ENCODE assay signal across 12 cellular contexts in genomic region chr11:126281245-126281644, GRCh38. TPM values are rescaled to one million over a fixed set of nuclear protein-coding genes. Genes with fewer than 3 reads are reported as not detected.
DNase-seq lines count a peak whose midpoint lies in the region; ATAC-seq and TF ChIP-seq lines count a peak whose summit lies in the region.
"Had no signal": no experiment of that assay in that cellular context is flagged by ENCODE, and none has a peak within 500 bp of the region (broad histone marks: within the 10 kb centered on the region; RNA-seq: fewer than 3 reads in every experiment).

No MANE protein-coding gene starts in this region.

- no peak for ATAC-seq in effector memory CD8-positive, alpha-beta T cell (replicated peaks)
- ATAC-seq: heart left ventricle, left colon had no signal

- H3K36me3 Mint-ChIP-seq in T-helper 1 cell treated with Interleukin-12 subunit alpha and Interleukin-12 subunit beta and Interleukin-4 antibody, amounts not matched to agents 30 μg/mL and 1 μg/mL, for 36 hours (ENCODE audit: low read depth): peaks cover 17% of the 10 kb centered on the region
- H3K36me3 Mint-ChIP-seq in HFFc6 (ENCODE audit: low read depth): peaks cover 8% of the 10 kb centered on the region
- peaks cover 16% of the 10 kb centered on the region for H3K36me3 Mint-ChIP-seq in effector memory CD8-positive, alpha-beta T cell (ENCODE audit: insufficient read depth)
- H3K36me3 Mint-ChIP-seq in osteocyte (ENCODE audit: unreplicated experiment): peaks cover 6% of the 10 kb centered on the region

- peak overlapping the region; percentile 88 for H3K4me3 Mint-ChIP-seq in T-helper 1 cell treated with Interleukin-12 subunit alpha and Interleukin-12 subunit beta and Interleukin-4 antibody, amounts not matched to agents 30 μg/mL and 1 μg/mL, for 36 hours
- H3K4me3 Mint-ChIP-seq in HFFc6: peak overlapping the region; percentile 16; the same call in 1 of the 2 replicates
- H3K4me3 Mint-ChIP-seq in effector memory CD8-positive, alpha-beta T cell: peak overlapping the region; percentile 96 to 98
- peak overlapping the region; percentile 11 for H3K4me3 Mint-ChIP-seq in osteocyte (ENCODE audit: unreplicated experiment)

- peak overlapping the region; percentile 78 for H3K27ac Mint-ChIP-seq in T-helper 1 cell treated with Interleukin-12 subunit alpha and Interleukin-12 subunit beta and Interleukin-4 antibody, amounts not matched to agents 30 μg/mL and 1 μg/mL, for 36 hours
- H3K27ac Mint-ChIP-seq in HFFc6 (peak overlapping the region; percentile 45; the same call in 1 of the 2 replicates), osteocyte (ENCODE audit: unreplicated experiment) (peak overlapping the region; percentile 50)
- peak overlapping the region; percentile 97 to 98 for H3K27ac Mint-ChIP-seq in effector memory CD8-positive, alpha-beta T cell

- peaks cover 32% of the 10 kb centered on the region for H3K4me1 Mint-ChIP-seq in T-helper 1 cell treated with Interleukin-12 subunit alpha and Interleukin-12 subunit beta and Interleukin-4 antibody, amounts not matched to agents 30 μg/mL and 1 μg/mL, for 36 hours (ENCODE audit: low read depth)
- H3K4me1 Mint-ChIP-seq in HFFc6 (ENCODE audit: low read depth) (peaks cover 31% of the 10 kb centered on the region), osteocyte (ENCODE audit: unreplicated experiment) (peaks cover 30% of the 10 kb centered on the region)
- H3K4me1 Mint-ChIP-seq in effector memory CD8-positive, alpha-beta T cell (ENCODE audit: low read depth in 2 of 2): peaks cover 26 to 34% of the 10 kb centered on the region in 2 donors

- H3K9me3 Mint-ChIP-seq in T-helper 1 cell treated with Interleukin-12 subunit alpha and Interleukin-12 subunit beta and Interleukin-4 antibody, amounts not matched to agents 30 μg/mL and 1 μg/mL, for 36 hours: no peaks in the 10 kb centered on the region
- H3K9me3 Mint-ChIP-seq in HFFc6 (no peaks in the 10 kb centered on the region), osteocyte (ENCODE audit: unreplicated experiment) (no peaks in the 10 kb centered on the region)
- no peaks in the 10 kb centered on the region for H3K9me3 Mint-ChIP-seq in effector memory CD8-positive, alpha-beta T cell
- H3K9me3 Mint-ChIP-seq: activated naive CD4-positive, alpha-beta T cell treated with anti-CD3 and anti-CD28 coated beads, Interleukin-2, amount 10 ng/mL, durations not matched to agents 7 days and 5 days had no signal

- no peaks in the 10 kb centered on the region for H3K27me3 Mint-ChIP-seq in T-helper 1 cell treated with Interleukin-12 subunit alpha and Interleukin-12 subunit beta and Interleukin-4 antibody, amounts not matched to agents 30 μg/mL and 1 μg/mL, for 36 hours (ENCODE audit: low read depth)
- H3K27me3 Mint-ChIP-seq in HFFc6 (ENCODE audit: insufficient read depth) (no peaks in the 10 kb centered on the region; the same call in 1 of the 2 replicates), osteocyte (ENCODE audit: unreplicated experiment) (no peaks in the 10 kb centered on the region)
- H3K27me3 Mint-ChIP-seq in effector memory CD8-positive, alpha-beta T cell: no peaks in the 10 kb centered on the region
- H3K27me3 Mint-ChIP-seq: activated naive CD4-positive, alpha-beta T cell treated with anti-CD3 and anti-CD28 coated beads, Interleukin-2, amount 10 ng/mL, durations not matched to agents 7 days and 5 days had no signal

- TF ChIP-seq CTCF in HFFc6 (IDR thresholded peaks at IDR 0.05) (no peak), osteocyte (IDR thresholded peaks at IDR 0.05) (no peak)

- DNase-seq in T-helper 1 cell (no peak), HFFc6 (no peak), osteocyte (ENCODE audit: extremely low spot score, unreplicated experiment) (no peak), NCI-H510A treated with DMSO at 0.1 percent for 48 hours (lab: John Stamatoyannopoulos, UW) (no peak), NCI-H146 (lab: John Stamatoyannopoulos, UW) (no peak), NCI-H2171 (lab: John Stamatoyannopoulos, UW) (no peak)
- no peak for DNase-seq in effector memory CD8-positive, alpha-beta T cell
- DNase-seq: DMS 273 treated with DMSO at 0.1 percent for 48 hours, left colon had no signal

RNA-seq across cellular contexts. Expression of gene TIRAP, which starts 1.6 kb away (rescaled TPM):
- total RNA-seq in HFFc6 (2021; fragmentation: NEBNext Ultra II Directional; extraction: Animal tissue kit (Norgen Biotek cat#: 25700)): 1 to 10 TPM; 7.6 to 9.7 (median 8.2) TPM
- 10.6 and 11.6 TPM in 2 replicates for total RNA-seq in osteocyte

RNA-seq across cellular contexts. Expression of gene FOXRED1, which starts 12.3 kb away (rescaled TPM):
- 10 to 100 TPM; 10.4 to 15.9 (median 14.9) TPM for total RNA-seq in HFFc6 (2021; fragmentation: NEBNext Ultra II Directional; extraction: Animal tissue kit (Norgen Biotek cat#: 25700))
- 25.9 and 34.4 TPM in 2 replicates for total RNA-seq in osteocyte

RNA-seq across cellular contexts. Expression of gene SRPRA, which starts 12.6 kb away (rescaled TPM):
- total RNA-seq in HFFc6 (2021; fragmentation: NEBNext Ultra II Directional; extraction: Animal tissue kit (Norgen Biotek cat#: 25700)): 100 to 1,000 TPM; 153 to 177 (median 162) TPM
- total RNA-seq in osteocyte: 106 and 107 TPM in 2 replicates

RNA-seq across cellular contexts. Expression of gene DCPS, which starts 22.6 kb away (rescaled TPM):
- total RNA-seq in HFFc6 (2021; fragmentation: NEBNext Ultra II Directional; extraction: Animal tissue kit (Norgen Biotek cat#: 25700)): 10 to 100 TPM; 19.0 to 26.6 (median 24.3) TPM
- total RNA-seq in osteocyte: 11.2 and 15.2 TPM in 2 replicates

Comparison
In these comparisons a context has a peak if more than half of its experiments do, and no peak if none do; other contexts are left out.
1. H3K27ac Mint-ChIP-seq: peak in every context shown above with its lines; median percentile 98 in effector memory CD8-positive, alpha-beta T cell; 78 in T-helper 1 cell treated with Interleukin-12 subunit alpha and Interleukin-12 subunit beta and Interleukin-4 antibody, amounts not matched to agents 30 μg/mL and 1 μg/mL, for 36 hours; 50 in osteocyte; 45 in HFFc6.
2. H3K4me3 Mint-ChIP-seq: peak in every context shown above with its lines; median percentile 97 in effector memory CD8-positive, alpha-beta T cell; 88 in T-helper 1 cell treated with Interleukin-12 subunit alpha and Interleukin-12 subunit beta and Interleukin-4 antibody, amounts not matched to agents 30 μg/mL and 1 μg/mL, for 36 hours; 16 in HFFc6; 11 in osteocyte.